In genomic region chr21:38831526-38832467, GRCh38 we compare ENCODE assay signal across 8 cellular contexts. TPM values are rescaled to one million over a fixed set of nuclear protein-coding genes. Genes with fewer than 3 reads are reported as not detected.
DNase-seq lines count a peak whose midpoint lies in the region; ATAC-seq and TF ChIP-seq lines count a peak whose summit lies in the region.

No MANE protein-coding gene starts in this region.

- H3K36me3 Mint-ChIP-seq in CD4-positive, alpha-beta T cell (ENCODE audit: low read depth), result no peaks in the 10 kb centered on the region

- H3K36me3 ChIP-seq in SK-N-MC (ENCODE audit: insufficient read depth, low read length), result no peaks in the 10 kb centered on the region
- H3K36me3 ChIP-seq in muscle layer of colon (ENCODE audit: insufficient read depth, low read length), result no peaks in the 10 kb centered on the region
- no peaks in the 10 kb centered on the region for H3K36me3 ChIP-seq in aorta (ENCODE audit: control insufficient read depth in 1 of 2, insufficient read depth in 2 of 2, low read length in 1 of 2)

- peaks cover 15% of the 10 kb centered on the region for H3K4me1 ChIP-seq in muscle layer of colon (ENCODE audit: insufficient read depth, low read length)
- no peaks in the 10 kb centered on the region for H3K4me1 ChIP-seq in aorta (ENCODE audit: control insufficient read depth in 1 of 2, insufficient read depth in 2 of 2, low read length in 2 of 2)

- POLR2A ChIA-PET in CD4-positive, alpha-beta T cell (lab: Charles Lee), result interaction anchor here (0.6 to 1.8 kb wide), 3 partner anchors 26 to 516 kb away, joined by 3 to 7 read pairs (median 4); partner anchors contain the start of gene ETS2

- H3K27ac ChIP-seq in CD4-positive, alpha-beta T cell (ENCODE audit: low read depth, low read length), result no peak overlapping the region
- peak overlapping the region; percentile 52; the same call in 1 of the 2 replicates for H3K27ac ChIP-seq in SK-N-MC
- peak overlapping the region; percentile 16 for H3K27ac ChIP-seq in muscle layer of colon (ENCODE audit: low read depth, low read length)
- H3K27ac ChIP-seq in aorta (ENCODE audit: low read depth in 1 of 2, low read length in 2 of 2), result no peak overlapping the region

- peak in 2 of 10 experiments; percentile 6 to 15 for DNase-seq in CD4-positive, alpha-beta T cell
- DNase-seq in SK-N-MC (ENCODE audit: low read depth, low spot score), result no peak
- DNase-seq in dedifferentiated amniotic fluid mesenchymal stem cell (ENCODE audit: extremely low spot score), result peak; percentile 92
- peak in 1 of 2 donors; percentile 80 for DNase-seq in aorta
- DNase-seq in SHP77 treated with DMSO at 0.1 percent for 48 hours (lab: John Stamatoyannopoulos, UW), result no peak

- CTCF ChIA-PET in CD4-positive, alpha-beta T cell (lab: Charles Lee), result no interaction called here

- H3K9ac ChIP-seq in SK-N-MC (ENCODE audit: insufficient read length), result no peak overlapping the region
- H3K9ac ChIP-seq in muscle layer of colon (ENCODE audit: low read length), result no peak overlapping the region

- H3K4me3 Mint-ChIP-seq in CD4-positive, alpha-beta T cell, result no peak overlapping the region

- WGBS in aorta, 2 donors, result 84% methylated on average over 7 of the region's 7 CpGs

- intact Hi-C loops in CD4-positive, alpha-beta T cell (cut with DNase I, micrococcal nuclease), result loop anchor here in 1 of 2 experiments (5.0 kb wide), 1 partner anchor 99 kb away; no protein-coding TSS in a partner anchor
- intact Hi-C loops in aorta (cut with DNase I), result no loop called here

- H3K9me3 Mint-ChIP-seq in CD4-positive, alpha-beta T cell, result no peaks in the 10 kb centered on the region

- no peak overlapping the region for H3K4me3 ChIP-seq in SK-N-MC
- no peak overlapping the region for H3K4me3 ChIP-seq in muscle layer of colon (ENCODE audit: low read depth in 1 of 2, low read length in 2 of 2)
- H3K4me3 ChIP-seq in aorta (ENCODE audit: low read length in 2 of 2), result no peak overlapping the region

- no peaks in the 10 kb centered on the region for H3K27me3 Mint-ChIP-seq in CD4-positive, alpha-beta T cell

- peak; percentile 87 for ATAC-seq in CD4-positive, alpha-beta T cell (ENCODE audit: poor library complexity)
- peak; percentile 87 for ATAC-seq in GM19438 (IDR thresholded peaks at IDR 0.05; ENCODE audit: low read depth, unreplicated experiment)
- ATAC-seq in HG03442 (IDR thresholded peaks at IDR 0.05; ENCODE audit: unreplicated experiment), result peak; percentile 89
- peak; percentile 96 for ATAC-seq in aorta (ENCODE audit: low FRiP score)

- peak overlapping the region; percentile 3 for H3K27ac Mint-ChIP-seq in CD4-positive, alpha-beta T cell

- peaks cover 15% of the 10 kb centered on the region for H3K4me1 Mint-ChIP-seq in CD4-positive, alpha-beta T cell (ENCODE audit: low read depth)

- H3K27me3 ChIP-seq in CD4-positive, alpha-beta T cell (ENCODE audit: control insufficient read depth, insufficient read depth, low read length), result no peaks in the 10 kb centered on the region
- H3K27me3 ChIP-seq in muscle layer of colon (ENCODE audit: control insufficient read depth in 1 of 2, insufficient read depth in 2 of 2, low read length in 2 of 2) (no peaks in the 10 kb centered on the region), aorta (ENCODE audit: control insufficient read depth in 1 of 2, insufficient read depth in 2 of 2, low read length in 1 of 2) (no peaks in the 10 kb centered on the region)

- no peak for TF ChIP-seq CTCF in CD4-positive, alpha-beta T cell (IDR thresholded peaks at IDR 0.05)

- H3K9me3 ChIP-seq in CD4-positive, alpha-beta T cell (ENCODE audit: control insufficient read depth, low read length), result no peaks in the 10 kb centered on the region
- H3K9me3 ChIP-seq in SK-N-MC (ENCODE audit: low read depth, low read length) (no peaks in the 10 kb centered on the region), muscle layer of colon (ENCODE audit: low read length) (no peaks in the 10 kb centered on the region), aorta (ENCODE audit: control insufficient read depth, low read length) (no peaks in the 10 kb centered on the region)

RNA-seq across cellular contexts. Expression of gene ETS2, which starts 26.1 kb away (rescaled TPM):
- 10 to 100 TPM; 11.4 to 13.9 TPM for total RNA-seq in CD4-positive, alpha-beta T cell
- total RNA-seq in aorta, result 100 to 1,000 TPM; 145 to 232 TPM
- 10 to 100 TPM; 40.2 to 76.8 TPM for polyA plus RNA-seq in aorta

Comparison
In these comparisons a context has a peak if more than half of its experiments do, and no peak if none do; other contexts are left out.
1. H3K27ac ChIP-seq: peak in SK-N-MC (single experiment) and muscle layer of colon (single experiment); none in CD4-positive, alpha-beta T cell (single experiment) and aorta (0 of 2).
2. RNA of gene ETS2, which starts 26.1 kb away (total RNA-seq): 145 to 232 TPM in aorta; 11.4 to 13.9 TPM in CD4-positive, alpha-beta T cell; every median in the first group is over 4 times any median in the second.
3. Peak in every context shown above with its lines, with median percentiles within 50 percentile points of each other: ATAC-seq.